Comparison of ENCODE assay signal across 9 cellular contexts in the genomic region with DNA sequence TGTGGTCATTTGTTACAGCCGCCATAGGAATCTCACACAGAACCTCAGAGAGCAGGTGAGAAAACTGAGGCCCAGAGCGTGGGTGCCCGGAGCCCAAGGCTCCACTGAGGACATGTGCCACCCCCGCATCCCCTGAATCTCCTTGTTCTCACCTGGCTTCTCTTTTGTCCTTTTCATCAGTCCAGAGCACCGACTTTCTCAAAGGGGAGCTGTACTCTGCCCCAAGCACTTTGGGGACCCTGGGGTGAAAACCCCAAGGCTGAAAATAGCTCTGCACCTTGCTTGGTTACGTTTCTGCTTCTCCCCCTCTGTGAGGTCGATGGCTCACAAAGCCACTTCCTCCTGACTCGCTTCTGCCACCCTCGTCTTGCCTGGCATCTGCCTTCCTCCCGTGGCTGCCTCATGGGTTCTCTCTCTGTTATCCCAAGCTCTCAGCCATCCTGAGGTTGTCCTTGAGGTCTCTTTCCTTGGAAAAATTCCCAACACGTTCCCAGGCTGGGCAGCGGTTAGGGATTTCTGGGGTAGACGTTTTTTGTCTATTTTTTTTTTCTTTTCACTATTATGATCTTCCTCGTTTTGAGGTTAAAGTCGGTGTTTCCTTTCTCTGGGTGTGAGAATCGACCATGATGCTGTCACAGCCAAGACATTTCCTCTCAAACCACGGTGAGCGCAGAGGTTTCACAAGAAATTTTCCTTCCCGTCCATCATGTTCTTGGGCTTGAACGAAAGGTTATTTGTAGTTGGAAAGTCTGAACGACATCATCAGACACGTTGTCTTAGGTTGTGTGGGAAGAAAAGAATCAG. TPM values are rescaled to one million over a fixed set of nuclear protein-coding genes. Genes with fewer than 3 reads are reported as not detected.
DNase-seq lines count a peak whose midpoint lies in the region; ATAC-seq and TF ChIP-seq lines count a peak whose summit lies in the region.
"Had no signal": no experiment of that assay in that cellular context is flagged by ENCODE, and none has a peak within 500 bp of the region (broad histone marks: within the 10 kb centered on the region; RNA-seq: fewer than 3 reads in every experiment).

No MANE protein-coding gene starts in this region.

- 64 to 73% methylated on average over 22 of the region's 22 CpGs for WGBS in transverse colon (ENCODE audit: low coverage in 1 of 2), 2 donors

- intact Hi-C loops in left lung (cut with DNase I) (no loop called here), transverse colon (cut with DNase I; ENCODE audit: low total_unique reads) (no loop called here)

- peaks cover 0 to 26% of the 10 kb centered on the region in 2 donors for H3K4me1 ChIP-seq in left lung
- no peaks in the 10 kb centered on the region for H3K4me1 ChIP-seq in transverse colon

- TF ChIP-seq POLR2A in transverse colon (IDR thresholded peaks at IDR 0.05), result no peak

- no peak for TF ChIP-seq EP300 in transverse colon (IDR thresholded peaks at IDR 0.05; ENCODE audit: low read depth)

- no peaks in the 10 kb centered on the region for H3K36me3 ChIP-seq in left lung
- H3K36me3 ChIP-seq in transverse colon, result no peaks in the 10 kb centered on the region

- peak; percentile 84 for DNase-seq in activated CD4-positive, alpha-beta T cell treated with anti-CD3 and anti-CD28 coated beads for 48 hours
- no peak for DNase-seq in left lung
- DNase-seq in transverse colon, result peak; percentile 46
- no peak for DNase-seq in coronary artery (ENCODE audit: low spot score)
- DNase-seq in cerebellum (ENCODE audit: low spot score), result no peak
- DNase-seq in amniotic stem cell (lab: John Stamatoyannopoulos, UW), result no peak

- in situ Hi-C loops in transverse colon (cut with MboI; ENCODE audit: low pct_ligation_motif_present in 1 of 4, low pct_unique_long_range_greater_than_20kb in 1 of 4, low sequenced_read_pairs in 3 of 4), result no loop called here

- H3K27ac ChIP-seq in left lung, result no peak overlapping the region
- H3K27ac ChIP-seq in transverse colon, result peak overlapping the region in 3 of 4 donors; percentile 8 to 47 (median 9)
- no peak overlapping the region for H3K27ac ChIP-seq in coronary artery
- H3K27ac ChIP-seq: VCaP had no signal

- H3K9me3 ChIP-seq in left lung, result no peaks in the 10 kb centered on the region
- no peaks in the 10 kb centered on the region for H3K9me3 ChIP-seq in transverse colon

- ATAC-seq in GM19395 (IDR thresholded peaks at IDR 0.05; ENCODE audit: unreplicated experiment), result peak; percentile 78
- ATAC-seq in HG03439 (IDR thresholded peaks at IDR 0.05; ENCODE audit: unreplicated experiment), result peak; percentile 67
- ATAC-seq in left lung, result peak; percentile 30

- TF ChIP-seq CTCF in left lung (IDR thresholded peaks at IDR 0.05), result no peak
- no peak for TF ChIP-seq CTCF in transverse colon (IDR thresholded peaks at IDR 0.05)
- TF ChIP-seq CTCF in coronary artery (IDR thresholded peaks at IDR 0.05), result no peak

- no peak overlapping the region for H3K4me3 ChIP-seq in left lung
- no peak overlapping the region for H3K4me3 ChIP-seq in transverse colon
- no peak overlapping the region for H3K4me3 ChIP-seq in coronary artery

- H3K27me3 ChIP-seq in left lung (peaks cover 0 to 16% of the 10 kb centered on the region in 2 donors), transverse colon (no peaks in the 10 kb centered on the region)

RNA-seq across cellular contexts. Expression of a gene that starts 37.2 kb away (rescaled TPM):
- total RNA-seq in left lung (10 to 100 TPM; 24.4 to 33.6 TPM), transverse colon (10 to 100 TPM; 20.7 to 70.7 (median 45.2) TPM), cerebellum (3.7 TPM)

Comparison
In these comparisons a context has a peak if more than half of its experiments do, and no peak if none do; other contexts are left out.
1. DNase-seq: peak in activated CD4-positive, alpha-beta T cell treated with anti-CD3 and anti-CD28 coated beads for 48 hours (single experiment) and transverse colon (single experiment); none in left lung (0 of 2), coronary artery (single experiment), cerebellum (single experiment) and amniotic stem cell (single experiment).
2. H3K27ac ChIP-seq: peak in transverse colon (3 of 4); none in left lung (0 of 2) and coronary artery (0 of 2).
3. Peak in every context shown above with its lines, with median percentiles within 50 percentile points of each other: ATAC-seq.